8 cellular contexts compared by ENCODE assay signal in the genomic region with DNA sequence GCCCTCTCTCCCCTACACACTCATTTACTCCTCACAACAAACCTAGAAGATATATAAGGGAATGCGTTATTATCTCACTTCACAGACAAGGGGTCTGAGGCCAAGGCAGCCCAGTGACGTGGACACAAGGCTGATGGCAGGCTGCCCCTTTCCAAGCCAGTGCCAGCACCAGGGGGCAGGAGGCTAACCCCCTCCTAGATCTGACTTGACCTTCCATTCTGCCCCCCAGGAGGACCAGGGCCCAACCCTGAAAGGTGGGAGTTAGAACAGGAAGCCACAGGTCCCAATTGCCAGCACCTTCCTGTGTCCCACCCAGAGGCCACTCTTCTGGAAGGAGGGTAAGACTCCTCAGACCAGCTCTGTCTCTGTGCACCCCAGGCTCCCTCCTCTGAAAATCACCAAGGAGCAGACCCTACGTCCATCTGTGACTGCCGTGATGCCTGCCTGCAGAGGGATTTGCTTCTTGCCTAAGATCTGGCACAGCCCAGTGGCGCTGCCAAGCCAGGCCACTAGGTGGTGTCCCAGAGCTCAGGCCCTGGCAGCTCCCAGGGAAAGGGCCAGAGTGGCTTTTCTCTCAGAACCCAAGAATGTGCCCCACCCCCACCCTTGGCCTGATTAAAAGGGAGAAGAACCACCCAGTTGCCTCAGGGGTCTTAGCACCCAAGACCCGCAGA. TPM values are rescaled to one million over a fixed set of nuclear protein-coding genes. Genes with fewer than 3 reads are reported as not detected.
DNase-seq lines count a peak whose midpoint lies in the region; ATAC-seq and TF ChIP-seq lines count a peak whose summit lies in the region.

No MANE protein-coding gene starts in this region.

- peaks cover 4% of the 10 kb centered on the region for H3K4me1 Mint-ChIP-seq in stimulated activated naive CD8-positive, alpha-beta T cell treated with anti-CD3 and anti-CD28 coated beads, Interleukin-15, amount 100 ng/mL, for 72 hours

- H2AFZ ChIP-seq in neuron (ENCODE audit: low read depth, low read length) = no peak overlapping the region

- H3K9me3 Mint-ChIP-seq in stimulated activated naive CD8-positive, alpha-beta T cell treated with anti-CD3 and anti-CD28 coated beads, Interleukin-15, amount 100 ng/mL, for 72 hours = no peaks in the 10 kb centered on the region

- H3K4me3 ChIP-seq in Jurkat, Clone E6-1 (ENCODE audit: low read length) = no peak overlapping the region
- H3K4me3 ChIP-seq in foreskin fibroblast (ENCODE audit: low read depth in 1 of 2, low read length in 2 of 2) = no peak overlapping the region
- H3K4me3 ChIP-seq in neuron (ENCODE audit: low read length) = peak overlapping the region; percentile 30

- ATAC-seq in stimulated activated naive CD8-positive, alpha-beta T cell treated with anti-CD3 and anti-CD28 coated beads, Interleukin-15, amount 100 ng/mL, for 72 hours = peak; percentile 87
- no peak for ATAC-seq in HG03521 (IDR thresholded peaks at IDR 0.05; ENCODE audit: unreplicated experiment)

- no peaks in the 10 kb centered on the region for H3K27me3 ChIP-seq in neuron (ENCODE audit: insufficient read depth, low read length)

- no peak overlapping the region for H3K4me3 Mint-ChIP-seq in stimulated activated naive CD8-positive, alpha-beta T cell treated with anti-CD3 and anti-CD28 coated beads, Interleukin-15, amount 100 ng/mL, for 72 hours

- TF ChIP-seq CTCF in foreskin fibroblast (IDR thresholded peaks at IDR 0.05; ENCODE audit: low read depth, low read length) = peak; percentile 100

- H3K36me3 ChIP-seq in neuron (ENCODE audit: insufficient read depth, low read length) = no peaks in the 10 kb centered on the region

- DNase-seq in GM03348 (ENCODE audit: low spot score) (peak; percentile 91), SHP77 treated with DMSO at 0.1 percent for 48 hours (lab: John Stamatoyannopoulos, UW) (peak; percentile 13), activated gamma-delta T cell treated with Interleukin-2 at 50 U/mL for 16 hours (peak; percentile 75), foreskin fibroblast (peak; percentile 84 to 95)
- peak; percentile 50 for DNase-seq in Jurkat, Clone E6-1 (ENCODE audit: low read depth, low spot score)
- peak; percentile 75 to 76 for DNase-seq in stimulated activated naive CD8-positive, alpha-beta T cell treated with anti-CD3 and anti-CD28 coated beads, Interleukin-15, amount 100 ng/mL, for 72 hours

- H3K27me3 Mint-ChIP-seq in stimulated activated naive CD8-positive, alpha-beta T cell treated with anti-CD3 and anti-CD28 coated beads, Interleukin-15, amount 100 ng/mL, for 72 hours = peaks cover 7% of the 10 kb centered on the region

- peaks cover 14% of the 10 kb centered on the region for H3K4me1 ChIP-seq in neuron (ENCODE audit: insufficient read depth, low read length)

- H3K9me3 ChIP-seq in neuron (ENCODE audit: low read length) = no peaks in the 10 kb centered on the region

- no peak overlapping the region for H3K27ac Mint-ChIP-seq in stimulated activated naive CD8-positive, alpha-beta T cell treated with anti-CD3 and anti-CD28 coated beads, Interleukin-15, amount 100 ng/mL, for 72 hours

RNA-seq across cellular contexts. Expression of a gene that starts 42.4 kb away (rescaled TPM):
- polyA plus RNA-seq in Jurkat, Clone E6-1 (2012; ENCODE audit: insufficient read depth, insufficient read length) = 97.5 TPM

Comparison
In these comparisons a context has a peak if more than half of its experiments do, and no peak if none do; other contexts are left out.
1. DNase-seq: peak in every context shown above with its lines; median percentile 91 in GM03348; 90 in foreskin fibroblast; 76 in stimulated activated naive CD8-positive, alpha-beta T cell treated with anti-CD3 and anti-CD28 coated beads, Interleukin-15, amount 100 ng/mL, for 72 hours; 75 in activated gamma-delta T cell treated with Interleukin-2 at 50 U/mL for 16 hours; 50 in Jurkat, Clone E6-1; 13 in SHP77 treated with DMSO at 0.1 percent for 48 hours.